8 cellular contexts compared by ENCODE assay signal in genomic region chr2:64204006-64204632, GRCh38. TPM values are rescaled to one million over a fixed set of nuclear protein-coding genes. Genes with fewer than 3 reads are reported as not detected.
DNase-seq lines count a peak whose midpoint lies in the region; ATAC-seq and TF ChIP-seq lines count a peak whose summit lies in the region.

No MANE protein-coding gene starts in this region.

- H3K27ac Mint-ChIP-seq in CD4-positive, alpha-beta T cell, result peak overlapping the region; percentile 92
- peak overlapping the region; percentile 87 for H3K27ac Mint-ChIP-seq in activated CD4-positive, alpha-beta memory T cell treated with anti-CD3 and anti-CD28 coated beads for 36 hours
- H3K27ac Mint-ChIP-seq in naive thymus-derived CD8-positive, alpha-beta T cell, result peak overlapping the region; percentile 70 to 93 (median 88)

- H3K4me1 ChIP-seq in transverse colon, result peaks cover 21 to 47% (median 26%) of the 10 kb centered on the region in 4 donors

- no peaks in the 10 kb centered on the region for H3K27me3 ChIP-seq in CD4-positive, alpha-beta T cell (ENCODE audit: control insufficient read depth, insufficient read depth, low read length)
- H3K27me3 ChIP-seq in transverse colon, result no peaks in the 10 kb centered on the region

- no peak for TF ChIP-seq CTCF in CD4-positive, alpha-beta T cell (IDR thresholded peaks at IDR 0.05)
- TF ChIP-seq CTCF in epithelial cell of esophagus (IDR thresholded peaks at IDR 0.05; ENCODE audit: insufficient read depth, low read depth, low read length, missing control alignments) (no peak), transverse colon (IDR thresholded peaks at IDR 0.05) (no peak)

- no peak for TF ChIP-seq POLR2A in transverse colon (IDR thresholded peaks at IDR 0.05)

- H3K27ac ChIP-seq in CD4-positive, alpha-beta T cell (ENCODE audit: low read depth, low read length), result peak overlapping the region; percentile 72
- H3K27ac ChIP-seq in transverse colon, result peak overlapping the region; percentile 83 to 92 (median 84)

- no peaks in the 10 kb centered on the region for H3K9me3 ChIP-seq in CD4-positive, alpha-beta T cell (ENCODE audit: control insufficient read depth, low read length)
- H3K9me3 ChIP-seq in transverse colon, result no peaks in the 10 kb centered on the region

- H3K36me3 Mint-ChIP-seq in CD4-positive, alpha-beta T cell (ENCODE audit: low read depth), result no peaks in the 10 kb centered on the region
- H3K36me3 Mint-ChIP-seq in activated CD4-positive, alpha-beta memory T cell treated with anti-CD3 and anti-CD28 coated beads for 36 hours, result peaks cover 7% of the 10 kb centered on the region
- no peaks in the 10 kb centered on the region for H3K36me3 Mint-ChIP-seq in naive thymus-derived CD8-positive, alpha-beta T cell

- H3K27me3 Mint-ChIP-seq in CD4-positive, alpha-beta T cell, result no peaks in the 10 kb centered on the region
- H3K27me3 Mint-ChIP-seq in activated CD4-positive, alpha-beta memory T cell treated with anti-CD3 and anti-CD28 coated beads for 36 hours, result no peaks in the 10 kb centered on the region
- no peaks in the 10 kb centered on the region for H3K27me3 Mint-ChIP-seq in naive thymus-derived CD8-positive, alpha-beta T cell

- ATAC-seq in CD4-positive, alpha-beta T cell (ENCODE audit: poor library complexity), result peak; percentile 30
- peak; percentile 80 for ATAC-seq in GM19438 (IDR thresholded peaks at IDR 0.05; ENCODE audit: low read depth, unreplicated experiment)
- peak; percentile 63 for ATAC-seq in HG03460 (IDR thresholded peaks at IDR 0.05; ENCODE audit: unreplicated experiment)
- ATAC-seq in naive thymus-derived CD8-positive, alpha-beta T cell, result peak; percentile 58 to 59

- WGBS in transverse colon (ENCODE audit: low coverage in 1 of 2), 2 donors, result 37 to 41% methylated on average over 2 to 12 of the region's 12 CpGs

- H3K9me3 Mint-ChIP-seq in CD4-positive, alpha-beta T cell, result no peaks in the 10 kb centered on the region
- peaks cover 6% of the 10 kb centered on the region for H3K9me3 Mint-ChIP-seq in activated CD4-positive, alpha-beta memory T cell treated with anti-CD3 and anti-CD28 coated beads for 36 hours
- peaks cover 0 to 1% (median 0%) of the 10 kb centered on the region in 9 donors for H3K9me3 Mint-ChIP-seq in naive thymus-derived CD8-positive, alpha-beta T cell

- peak in 6 of 10 experiments; percentile 10 to 41 (median 14) for DNase-seq in CD4-positive, alpha-beta T cell
- peak; percentile 69 for DNase-seq in activated CD4-positive, alpha-beta memory T cell treated with anti-CD3 and anti-CD28 coated beads for 36 hours
- DNase-seq in epithelial cell of esophagus (ENCODE audit: low read depth) (peak; percentile 72), transverse colon (peak; percentile 25), HEK293T (ENCODE audit: extremely low spot score) (no peak)
- peak in 6 of 10 donors; percentile 3 to 41 (median 24) for DNase-seq in naive thymus-derived CD8-positive, alpha-beta T cell

- H3K36me3 ChIP-seq in transverse colon, result no peaks in the 10 kb centered on the region

- H3K4me3 ChIP-seq in epithelial cell of esophagus (ENCODE audit: low read length) (no peak overlapping the region), transverse colon (peak overlapping the region in 1 of 4 donors; percentile 22)

- in situ Hi-C loops in transverse colon (cut with MboI; ENCODE audit: low pct_ligation_motif_present in 1 of 4, low pct_unique_long_range_greater_than_20kb in 1 of 4, low sequenced_read_pairs in 3 of 4), result no loop called here

- no peak for TF ChIP-seq EP300 in transverse colon (IDR thresholded peaks at IDR 0.05; ENCODE audit: low read depth)

- CTCF ChIA-PET in CD4-positive, alpha-beta T cell (lab: Charles Lee), result interaction anchor here (2.3 kb wide), 1 partner anchor 8 kb away, joined by 5 read pairs; no protein-coding TSS in a partner anchor
- CTCF ChIA-PET in activated CD4-positive, alpha-beta memory T cell treated with anti-CD3 and anti-CD28 coated beads for 36 hours (lab: Charles Lee), result interaction anchor here (0.8 to 2.9 kb wide), 6 partner anchors 10 to 154 kb away, joined by 3 to 18 read pairs (median 3); no protein-coding TSS in a partner anchor
- CTCF ChIA-PET in HEK293T (lab: Yijun Ruan, JAX), result interaction anchor here (0.6 kb wide), 1 partner anchor 53 kb away, joined by 5 read pairs; no protein-coding TSS in a partner anchor

- H3K4me3 Mint-ChIP-seq in CD4-positive, alpha-beta T cell, result peak overlapping the region; percentile 80
- peak overlapping the region; percentile 71 for H3K4me3 Mint-ChIP-seq in activated CD4-positive, alpha-beta memory T cell treated with anti-CD3 and anti-CD28 coated beads for 36 hours
- H3K4me3 Mint-ChIP-seq in naive thymus-derived CD8-positive, alpha-beta T cell, result peak overlapping the region; percentile 65 to 82 (median 76)

- intact Hi-C loops in CD4-positive, alpha-beta T cell (cut with DNase I, micrococcal nuclease), result loop anchor here (1.0 to 10.0 kb wide), 4 partner anchors 8 to 159 kb away; no protein-coding TSS in a partner anchor
- intact Hi-C loops in activated CD4-positive, alpha-beta memory T cell treated with anti-CD3 and anti-CD28 coated beads for 36 hours (cut with micrococcal nuclease), result loop anchor here (1.0 to 2.0 kb wide), 5 partner anchors 10 to 167 kb away; no protein-coding TSS in a partner anchor
- intact Hi-C loops in transverse colon (cut with DNase I; ENCODE audit: low total_unique reads), result no loop called here

- POLR2A ChIA-PET in CD4-positive, alpha-beta T cell (lab: Charles Lee), result interaction anchor here (0.5 to 2.3 kb wide), 8 partner anchors 10 to 165 kb away, joined by 3 to 16 read pairs (median 4); no protein-coding TSS in a partner anchor
- POLR2A ChIA-PET in activated CD4-positive, alpha-beta memory T cell treated with anti-CD3 and anti-CD28 coated beads for 36 hours (lab: Charles Lee), result interaction anchor here (1.0 to 4.2 kb wide), 7 partner anchors 8 to 123 kb away, joined by 3 to 44 read pairs (median 12); no protein-coding TSS in a partner anchor
- POLR2A ChIA-PET in naive thymus-derived CD8-positive, alpha-beta T cell (lab: Charles Lee), result no interaction called here
- POLR2A ChIA-PET in HEK293T (lab: Yijun Ruan, JAX), result no interaction called here

- peaks cover 90% of the 10 kb centered on the region for H3K4me1 Mint-ChIP-seq in CD4-positive, alpha-beta T cell (ENCODE audit: low read depth)
- H3K4me1 Mint-ChIP-seq in activated CD4-positive, alpha-beta memory T cell treated with anti-CD3 and anti-CD28 coated beads for 36 hours (ENCODE audit: low read depth), result peaks cover 83% of the 10 kb centered on the region
- peaks cover 13 to 75% (median 60%) of the 10 kb centered on the region in 4 donors for H3K4me1 Mint-ChIP-seq in naive thymus-derived CD8-positive, alpha-beta T cell

TF ChIP-seq in HEK293T, 16 proteins besides CTCF, POLR2A, EP300 and RAD21:
- TF ChIP-seq ARNT (IDR thresholded peaks at IDR 0.05) (no peak), CTBP1 (IDR thresholded peaks at IDR 0.05; ENCODE audit: borderline replicate concordance) (no peak)

RNA-seq across cellular contexts. Expression of gene PELI1, which starts 59.9 kb away (rescaled TPM):
- total RNA-seq in CD4-positive, alpha-beta T cell, result 100 to 1,000 TPM; 257 to 274 TPM
- 10 to 100 TPM; 38.4 to 42.9 TPM for total RNA-seq in activated CD4-positive, alpha-beta memory T cell treated with anti-CD3 and anti-CD28 coated beads for 36 hours
- 10 to 100 TPM; 26.9 to 27.8 TPM for total RNA-seq in naive thymus-derived CD8-positive, alpha-beta T cell
- 1 to 10 TPM; 4.7 to 5.8 (median 5.3) TPM for polyA plus RNA-seq in naive thymus-derived CD8-positive, alpha-beta T cell
- 100 to 1,000 TPM in 1 of 4 donors, 10 to 100 TPM in 3; 20.6 to 818 (median 41.3) TPM for total RNA-seq in transverse colon

Comparison
In these comparisons a context has a peak if more than half of its experiments do, and no peak if none do; other contexts are left out.
1. ATAC-seq: peak in every context shown above with its lines; median percentile 80 in GM19438; 63 in HG03460; 58 in naive thymus-derived CD8-positive, alpha-beta T cell; 30 in CD4-positive, alpha-beta T cell.
2. POLR2A ChIA-PET loops: an anchor here in CD4-positive, alpha-beta T cell (0.5 to 2.3 kb wide) and activated CD4-positive, alpha-beta memory T cell treated with anti-CD3 and anti-CD28 coated beads for 36 hours (1.0 to 4.2 kb wide); none called in naive thymus-derived CD8-positive, alpha-beta T cell and HEK293T.